ENCODE assay signal across 8 cellular contexts in the genomic region with DNA sequence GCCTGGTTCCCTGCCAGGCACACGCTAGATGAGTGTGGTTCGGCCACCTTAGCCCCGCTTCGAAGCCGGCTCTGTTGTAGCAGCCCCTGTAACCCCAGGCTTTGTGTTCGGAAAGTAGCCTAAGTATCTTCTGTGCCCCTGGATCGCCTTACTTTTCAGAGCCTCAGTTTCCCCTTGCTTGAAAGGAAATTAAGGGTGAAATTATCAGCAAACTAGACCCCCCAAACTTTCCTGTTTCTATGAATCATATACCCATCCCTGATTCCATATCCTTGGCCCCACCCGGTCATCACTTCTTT. TPM values are rescaled to one million over a fixed set of nuclear protein-coding genes. Genes with fewer than 3 reads are reported as not detected.
A peak's percentile ranks its signal among the peaks of the same experiment; 100 is the strongest.
DNase-seq lines count a peak whose midpoint lies in the region; ATAC-seq lines count a peak whose summit lies in the region.

No MANE protein-coding gene starts in this region.

- H3K4me1 ChIP-seq in subcutaneous abdominal adipose tissue (ENCODE audit: control insufficient read depth in 5 of 5, insufficient read depth in 5 of 5, low read length in 5 of 5), result peaks cover 5 to 36% (median 34%) of the 10 kb centered on the region in 5 donors

- peaks cover 46% of the 10 kb centered on the region for H3K36me3 Mint-ChIP-seq in T-helper 2 cell treated with Interferon-gamma antibody and Interleukin-4, amounts not matched to agents 5 μg/mL and 100 μg/mL, for 36 hours (ENCODE audit: low read depth)
- H3K36me3 Mint-ChIP-seq in activated T-helper 17 cell treated with anti-CD3 and anti-CD28 coated beads, Interleukin-2, amount 50 U/mL, for 72 hours (ENCODE audit: low read depth), result peaks cover 100% of the 10 kb centered on the region
- H3K36me3 Mint-ChIP-seq in immature natural killer cell, result peaks cover 8 to 21% (median 9%) of the 10 kb centered on the region in 3 donors

- H3K27ac ChIP-seq in subcutaneous abdominal adipose tissue (ENCODE audit: low read depth, low read length), result peak overlapping the region; percentile 92

- peak overlapping the region; percentile 98 for H3K4me3 Mint-ChIP-seq in T-helper 2 cell treated with Interferon-gamma antibody and Interleukin-4, amounts not matched to agents 5 μg/mL and 100 μg/mL, for 36 hours
- peak overlapping the region; percentile 100 for H3K4me3 Mint-ChIP-seq in activated T-helper 17 cell treated with anti-CD3 and anti-CD28 coated beads, Interleukin-2, amount 50 U/mL, for 72 hours
- peak overlapping the region; percentile 91 to 100 (median 99) for H3K4me3 Mint-ChIP-seq in immature natural killer cell

- peak overlapping the region; percentile 87 to 97 (median 90) for H3K9ac ChIP-seq in subcutaneous abdominal adipose tissue (ENCODE audit: low read length in 5 of 5)

- no peak for DNase-seq in T-helper 2 cell treated with Interferon-gamma antibody and Interleukin-4, amounts not matched to agents 5 μg/mL and 100 μg/mL, for 36 hours (ENCODE audit: low spot score)
- no peak for DNase-seq in T-helper 2 cell
- DNase-seq in immature natural killer cell, result no peak
- DNase-seq in SHP77 (lab: John Stamatoyannopoulos, UW), result no peak
- DNase-seq in activated CD4-positive, alpha-beta T cell treated with anti-CD3 and anti-CD28 coated beads, Interleukin-2, amount 50 U/mL, for 1 hour, result no peak

- H3K27ac Mint-ChIP-seq in T-helper 2 cell treated with Interferon-gamma antibody and Interleukin-4, amounts not matched to agents 5 μg/mL and 100 μg/mL, for 36 hours, result peak overlapping the region; percentile 93
- peak overlapping the region; percentile 99 for H3K27ac Mint-ChIP-seq in activated T-helper 17 cell treated with anti-CD3 and anti-CD28 coated beads, Interleukin-2, amount 50 U/mL, for 72 hours
- H3K27ac Mint-ChIP-seq in immature natural killer cell, result peak overlapping the region; percentile 93 to 97 (median 95)

- no peaks in the 10 kb centered on the region for H3K27me3 ChIP-seq in subcutaneous abdominal adipose tissue (ENCODE audit: control insufficient read depth in 5 of 5, insufficient read depth in 4 of 5, low read length in 5 of 5)

- no peaks in the 10 kb centered on the region for H3K9me3 Mint-ChIP-seq in T-helper 2 cell treated with Interferon-gamma antibody and Interleukin-4, amounts not matched to agents 5 μg/mL and 100 μg/mL, for 36 hours
- no peaks in the 10 kb centered on the region for H3K9me3 Mint-ChIP-seq in activated T-helper 17 cell treated with anti-CD3 and anti-CD28 coated beads, Interleukin-2, amount 50 U/mL, for 72 hours
- H3K9me3 Mint-ChIP-seq in immature natural killer cell, result no peaks in the 10 kb centered on the region

- no peaks in the 10 kb centered on the region for H3K9me3 ChIP-seq in subcutaneous abdominal adipose tissue (ENCODE audit: control insufficient read depth in 5 of 5, low read length in 5 of 5)

- peaks cover 41% of the 10 kb centered on the region for H3K4me1 Mint-ChIP-seq in T-helper 2 cell treated with Interferon-gamma antibody and Interleukin-4, amounts not matched to agents 5 μg/mL and 100 μg/mL, for 36 hours (ENCODE audit: low read depth)
- H3K4me1 Mint-ChIP-seq in activated T-helper 17 cell treated with anti-CD3 and anti-CD28 coated beads, Interleukin-2, amount 50 U/mL, for 72 hours, result peaks cover 31% of the 10 kb centered on the region
- peaks cover 46 to 60% of the 10 kb centered on the region in 2 donors for H3K4me1 Mint-ChIP-seq in immature natural killer cell

- no peaks in the 10 kb centered on the region for H3K27me3 Mint-ChIP-seq in T-helper 2 cell treated with Interferon-gamma antibody and Interleukin-4, amounts not matched to agents 5 μg/mL and 100 μg/mL, for 36 hours (ENCODE audit: low read depth)
- H3K27me3 Mint-ChIP-seq in activated T-helper 17 cell treated with anti-CD3 and anti-CD28 coated beads, Interleukin-2, amount 50 U/mL, for 72 hours, result no peaks in the 10 kb centered on the region
- H3K27me3 Mint-ChIP-seq in immature natural killer cell (ENCODE audit: low read depth in 3 of 3), result peaks cover 0 to 7% (median 4%) of the 10 kb centered on the region in 3 donors

- ATAC-seq in activated T-helper 17 cell treated with anti-CD3 and anti-CD28 coated beads, Interleukin-2, amount 50 U/mL, for 72 hours (replicated peaks), result no peak
- no peak for ATAC-seq in HG03571 (IDR thresholded peaks at IDR 0.05; ENCODE audit: unreplicated experiment)

- H3K36me3 ChIP-seq in subcutaneous abdominal adipose tissue (ENCODE audit: control insufficient read depth in 5 of 5, insufficient read depth in 5 of 5, low read length in 5 of 5), result peaks cover 9 to 42% (median 24%) of the 10 kb centered on the region in 5 donors

- H3K4me3 ChIP-seq in subcutaneous abdominal adipose tissue (ENCODE audit: low read depth in 1 of 5, low read length in 5 of 5), result peak overlapping the region; percentile 86 to 99 (median 94)

RNA-seq across cellular contexts. Expression of a gene that starts 0.3 kb away (rescaled TPM):
- 10 to 100 TPM; 50.1 to 79.5 TPM for total RNA-seq in activated T-helper 17 cell treated with anti-CD3 and anti-CD28 coated beads, Interleukin-2, amount 50 U/mL, for 72 hours
- polyA plus RNA-seq in immature natural killer cell, result 10 to 100 TPM in 1 of 3 donors, 1 to 10 TPM in 1, under 1 TPM in 1; 0.67 to 12.0 (median 6.6) TPM

RNA-seq across cellular contexts. Expression of a gene that starts 0.5 kb away (rescaled TPM):
- 100 to 1,000 TPM; 290 to 425 TPM for total RNA-seq in activated T-helper 17 cell treated with anti-CD3 and anti-CD28 coated beads, Interleukin-2, amount 50 U/mL, for 72 hours
- polyA plus RNA-seq in immature natural killer cell, result 100 to 1,000 TPM; 420 to 588 (median 479) TPM

RNA-seq across cellular contexts. Expression of a gene that starts 29.0 kb away (rescaled TPM):
- total RNA-seq in activated T-helper 17 cell treated with anti-CD3 and anti-CD28 coated beads, Interleukin-2, amount 50 U/mL, for 72 hours, result 10 to 100 TPM in 1 of 2 donors, 1 to 10 TPM in 1; 8.7 to 13.4 TPM
- polyA plus RNA-seq in immature natural killer cell, result 1 to 10 TPM; 2.1 to 3.1 (median 2.8) TPM

RNA-seq across cellular contexts. Expression of a gene that starts 45.8 kb away (rescaled TPM):
- total RNA-seq in activated T-helper 17 cell treated with anti-CD3 and anti-CD28 coated beads, Interleukin-2, amount 50 U/mL, for 72 hours, result 10 to 100 TPM; 11.3 to 14.2 TPM
- polyA plus RNA-seq in immature natural killer cell, result 10 to 100 TPM in 1 of 3 donors, 1 to 10 TPM in 2; 7.5 to 11.6 (median 9.1) TPM

RNA-seq across cellular contexts. Expression of a gene that starts 55.4 kb away (rescaled TPM):
- total RNA-seq in activated T-helper 17 cell treated with anti-CD3 and anti-CD28 coated beads, Interleukin-2, amount 50 U/mL, for 72 hours, result 10 to 100 TPM; 18.2 to 26.0 TPM
- polyA plus RNA-seq in immature natural killer cell, result 100 to 1,000 TPM in 1 of 3 donors, 10 to 100 TPM in 2; 43.3 to 125 (median 72.6) TPM
